In genomic region chr15:78197632-78198031, GRCh38 we compare ENCODE assay signal across 20 cellular contexts. TPM values are rescaled to one million over a fixed set of nuclear protein-coding genes. Genes with fewer than 3 reads are reported as not detected.
"Had no signal": no experiment of that assay in that cellular context is flagged by ENCODE, and none has a peak within 500 bp of the region (broad histone marks: within the 10 kb centered on the region; RNA-seq: fewer than 3 reads in every experiment).

No MANE protein-coding gene starts in this region.

- H3K27ac ChIP-seq: breast epithelium, heart left ventricle, ovary, prostate gland, right atrium auricular region, thyroid gland had no signal

- FAIRE-seq: endometrium, islet of Langerhans had no signal

- H3K4me3 ChIP-seq: breast epithelium, heart left ventricle, ovary, prostate gland, right atrium auricular region, thyroid gland had no signal

- H3K36me3 ChIP-seq: breast epithelium, heart left ventricle, ovary, prostate gland, right atrium auricular region, thyroid gland had no signal

- H3K4me1 ChIP-seq: breast epithelium, prostate gland, right atrium auricular region, thyroid gland had no signal

- ATAC-seq: activated CD8-positive, alpha-beta T cell treated with anti-CD3 and anti-CD28 coated beads, Interleukin-2, amount 10 ng/mL, durations not matched to agents 7 days and 5 days; activated T-helper 17 cell treated with anti-CD3 and anti-CD28 coated beads, Interleukin-2, amount 50 U/mL, for 72 hours; heart left ventricle; natural killer cell treated with Interleukin-12 subunit alpha and Interleukin-12 subunit beta and Interleukin-15 and Interleukin-18, amount 100 ng/mL, for 72 hours; stimulated activated naive CD8-positive, alpha-beta T cell treated with anti-CD3 and anti-CD28 coated beads, Interleukin-15, Interleukin-2, amounts not matched to agents 100 U/mL and 50 U/mL, for 24 hours had no signal

- H3K9me3 ChIP-seq: breast epithelium, heart left ventricle, ovary, prostate gland, right atrium auricular region, thyroid gland had no signal

- DNase-seq: activated CD4-positive, alpha-beta T cell treated with anti-CD3 and anti-CD28 coated beads, Interleukin-2, amount 10 ng/mL, durations not matched to agents 7 days and 5 days; activated CD8-positive, alpha-beta T cell treated with anti-CD3 and anti-CD28 coated beads, Interleukin-2, amount 10 ng/mL, durations not matched to agents 7 days and 5 days; activated naive CD4-positive, alpha-beta T cell treated with Interleukin-2 at 50 U/mL for 16 hours; activated naive CD8-positive, alpha-beta T cell treated with anti-CD3 and anti-CD28 coated beads for 36 hours; activated T-cell treated with anti-CD3 and anti-CD28 coated beads, Interleukin-2, amount 50 U/mL, for 24 hours; effector CD4-positive, alpha-beta T cell; midbrain; ovary; stimulated activated CD4-positive, alpha-beta T cell treated with anti-CD3 and anti-CD28 coated beads, Interleukin-4, amount 100 ng/mL, for 24 hours; stimulated activated naive CD8-positive, alpha-beta T cell treated with anti-CD3 and anti-CD28 coated beads, Interleukin-15, Interleukin-2, amounts not matched to agents 100 U/mL and 50 U/mL, for 24 hours; substantia nigra; thyroid gland had no signal

- H3K27me3 ChIP-seq: heart left ventricle, ovary, right atrium auricular region, thyroid gland had no signal

RNA-seq across cellular contexts. Expression of gene ACSBG1, which starts 36.7 kb away (rescaled TPM):
- total RNA-seq: activated CD4-positive, alpha-beta T cell treated with anti-CD3 and anti-CD28 coated beads, Interleukin-2, amount 10 ng/mL, durations not matched to agents 7 days and 5 days; activated T-helper 17 cell treated with anti-CD3 and anti-CD28 coated beads, Interleukin-2, amount 50 U/mL, for 72 hours; right atrium auricular region; thyroid gland had no signal
